1 cellular context compared by ENCODE assay signal in the genomic region with DNA sequence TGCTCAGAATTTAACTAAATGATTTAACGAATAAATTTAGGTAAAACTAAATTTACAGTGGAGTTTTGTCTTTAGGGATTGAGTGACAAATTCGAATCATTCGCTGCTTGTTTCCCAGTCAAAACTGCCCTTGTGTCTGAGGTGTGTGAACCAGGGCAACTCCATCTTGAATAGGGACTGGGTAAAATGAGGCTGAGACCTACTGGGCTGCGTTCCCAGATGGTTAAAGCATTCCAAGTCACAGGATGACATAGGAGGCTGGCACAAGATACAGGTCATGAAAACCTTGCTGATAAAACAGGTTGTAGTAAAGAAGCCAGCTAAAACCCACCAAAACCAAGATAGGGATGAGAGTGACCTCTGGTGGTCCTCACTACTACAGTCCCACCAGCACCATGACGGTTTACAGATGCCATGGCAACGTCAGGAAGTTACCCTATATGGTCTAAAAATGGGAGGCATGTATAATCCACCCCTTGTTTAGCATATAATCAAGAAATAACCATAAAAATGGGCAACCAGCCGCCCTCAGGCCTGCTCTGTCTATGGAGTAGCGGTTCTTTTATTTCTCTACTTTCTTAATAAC.
TF ChIP-seq lines count a peak whose summit lies in the region.

No MANE protein-coding gene starts in this region.

TF ChIP-seq in SK-N-SH, 30 proteins besides CTCF, POLR2A, EP300 and RAD21 (continued from another document):
- TF ChIP-seq, protein P1, sequence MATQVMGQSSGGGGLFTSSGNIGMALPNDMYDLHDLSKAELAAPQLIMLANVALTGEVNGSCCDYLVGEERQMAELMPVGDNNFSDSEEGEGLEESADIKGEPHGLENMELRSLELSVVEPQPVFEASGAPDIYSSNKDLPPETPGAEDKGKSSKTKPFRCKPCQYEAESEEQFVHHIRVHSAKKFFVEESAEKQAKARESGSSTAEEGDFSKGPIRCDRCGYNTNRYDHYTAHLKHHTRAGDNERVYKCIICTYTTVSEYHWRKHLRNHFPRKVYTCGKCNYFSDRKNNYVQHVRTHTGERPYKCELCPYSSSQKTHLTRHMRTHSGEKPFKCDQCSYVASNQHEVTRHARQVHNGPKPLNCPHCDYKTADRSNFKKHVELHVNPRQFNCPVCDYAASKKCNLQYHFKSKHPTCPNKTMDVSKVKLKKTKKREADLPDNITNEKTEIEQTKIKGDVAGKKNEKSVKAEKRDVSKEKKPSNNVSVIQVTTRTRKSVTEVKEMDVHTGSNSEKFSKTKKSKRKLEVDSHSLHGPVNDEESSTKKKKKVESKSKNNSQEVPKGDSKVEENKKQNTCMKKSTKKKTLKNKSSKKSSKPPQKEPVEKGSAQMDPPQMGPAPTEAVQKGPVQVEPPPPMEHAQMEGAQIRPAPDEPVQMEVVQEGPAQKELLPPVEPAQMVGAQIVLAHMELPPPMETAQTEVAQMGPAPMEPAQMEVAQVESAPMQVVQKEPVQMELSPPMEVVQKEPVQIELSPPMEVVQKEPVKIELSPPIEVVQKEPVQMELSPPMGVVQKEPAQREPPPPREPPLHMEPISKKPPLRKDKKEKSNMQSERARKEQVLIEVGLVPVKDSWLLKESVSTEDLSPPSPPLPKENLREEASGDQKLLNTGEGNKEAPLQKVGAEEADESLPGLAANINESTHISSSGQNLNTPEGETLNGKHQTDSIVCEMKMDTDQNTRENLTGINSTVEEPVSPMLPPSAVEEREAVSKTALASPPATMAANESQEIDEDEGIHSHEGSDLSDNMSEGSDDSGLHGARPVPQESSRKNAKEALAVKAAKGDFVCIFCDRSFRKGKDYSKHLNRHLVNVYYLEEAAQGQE (IDR thresholded peaks at IDR 0.05; ENCODE audit: low read depth, low read length) = no peak
- TF ChIP-seq, protein P2, sequence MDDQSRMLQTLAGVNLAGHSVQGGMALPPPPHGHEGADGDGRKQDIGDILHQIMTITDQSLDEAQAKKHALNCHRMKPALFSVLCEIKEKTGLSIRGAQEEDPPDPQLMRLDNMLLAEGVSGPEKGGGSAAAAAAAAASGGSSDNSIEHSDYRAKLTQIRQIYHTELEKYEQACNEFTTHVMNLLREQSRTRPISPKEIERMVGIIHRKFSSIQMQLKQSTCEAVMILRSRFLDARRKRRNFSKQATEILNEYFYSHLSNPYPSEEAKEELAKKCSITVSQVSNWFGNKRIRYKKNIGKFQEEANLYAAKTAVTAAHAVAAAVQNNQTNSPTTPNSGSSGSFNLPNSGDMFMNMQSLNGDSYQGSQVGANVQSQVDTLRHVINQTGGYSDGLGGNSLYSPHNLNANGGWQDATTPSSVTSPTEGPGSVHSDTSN (IDR thresholded peaks at IDR 0.05) = no peak
- no peak for TF ChIP-seq JUND (IDR thresholded peaks at IDR 0.05)
- TF ChIP-seq MEF2A (IDR thresholded peaks at IDR 0.05; ENCODE audit: borderline replicate concordance, low read depth) = no peak
- TF ChIP-seq, protein P3, sequence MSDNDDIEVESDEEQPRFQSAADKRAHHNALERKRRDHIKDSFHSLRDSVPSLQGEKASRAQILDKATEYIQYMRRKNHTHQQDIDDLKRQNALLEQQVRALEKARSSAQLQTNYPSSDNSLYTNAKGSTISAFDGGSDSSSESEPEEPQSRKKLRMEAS (IDR thresholded peaks at IDR 0.05; ENCODE audit: low read depth) = no peak
- TF ChIP-seq MXI1 (IDR thresholded peaks at IDR 0.05; ENCODE audit: low read depth, low read length) = no peak
- TF ChIP-seq, protein P4, sequence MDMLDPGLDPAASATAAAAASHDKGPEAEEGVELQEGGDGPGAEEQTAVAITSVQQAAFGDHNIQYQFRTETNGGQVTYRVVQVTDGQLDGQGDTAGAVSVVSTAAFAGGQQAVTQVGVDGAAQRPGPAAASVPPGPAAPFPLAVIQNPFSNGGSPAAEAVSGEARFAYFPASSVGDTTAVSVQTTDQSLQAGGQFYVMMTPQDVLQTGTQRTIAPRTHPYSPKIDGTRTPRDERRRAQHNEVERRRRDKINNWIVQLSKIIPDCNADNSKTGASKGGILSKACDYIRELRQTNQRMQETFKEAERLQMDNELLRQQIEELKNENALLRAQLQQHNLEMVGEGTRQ (IDR thresholded peaks at IDR 0.05; ENCODE audit: borderline replicate concordance, low read depth, low read length) = no peak
- no peak for TF ChIP-seq FOSL2 (IDR thresholded peaks at IDR 0.05; ENCODE audit: borderline replicate concordance, low read depth)
- TF ChIP-seq SIN3A (IDR thresholded peaks at IDR 0.05; ENCODE audit: borderline replicate concordance, low read depth, low read length) = no peak
- TF ChIP-seq GATA2 (CRISPR knock-in tag; IDR thresholded peaks at IDR 0.05) = no peak
- TF ChIP-seq ELF1 (IDR thresholded peaks at IDR 0.05) = no peak
- TF ChIP-seq SMC3 (IDR thresholded peaks at IDR 0.05; ENCODE audit: low read depth, low read length) = no peak
